In the genomic region with DNA sequence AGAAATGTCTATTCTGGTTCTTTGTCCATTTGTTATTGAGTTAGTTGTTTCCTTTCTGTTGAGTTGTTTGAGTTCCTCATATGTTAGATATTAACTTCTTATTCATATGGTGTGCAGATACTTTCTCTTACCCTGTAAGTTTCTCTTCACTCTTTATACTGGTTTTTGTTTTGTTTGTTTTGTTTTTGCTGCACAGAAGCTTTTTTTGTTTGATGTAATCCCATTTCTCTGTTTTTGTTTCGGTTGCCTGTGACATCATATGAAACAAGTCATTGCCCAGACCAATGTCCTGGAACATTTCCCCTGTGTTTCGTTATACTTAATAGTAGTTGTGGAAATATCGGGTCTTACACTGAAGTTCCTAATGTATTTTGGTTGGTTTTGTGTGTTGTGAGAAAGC, we compare ENCODE assay signal across 27 cellular contexts. TPM values are rescaled to one million over a fixed set of nuclear protein-coding genes. Genes with fewer than 3 reads are reported as not detected.
DNase-seq lines count a peak whose midpoint lies in the region; ATAC-seq and TF ChIP-seq lines count a peak whose summit lies in the region.
"Had no signal": no experiment of that assay in that cellular context is flagged by ENCODE, and none has a peak within 500 bp of the region (broad histone marks: within the 10 kb centered on the region; RNA-seq: fewer than 3 reads in every experiment).

No MANE protein-coding gene starts in this region.

- H3K27me3 Mint-ChIP-seq in T-helper 1 cell treated with Interleukin-12 subunit alpha and Interleukin-12 subunit beta and Interleukin-4 antibody, amounts not matched to agents 30 μg/mL and 1 μg/mL, for 36 hours (ENCODE audit: low read depth), result no peaks in the 10 kb centered on the region
- no peaks in the 10 kb centered on the region for H3K27me3 Mint-ChIP-seq in activated B cell treated with CpG ODN at 0.5 μM for 24 hours
- H3K27me3 Mint-ChIP-seq: activated naive CD8-positive, alpha-beta T cell treated with anti-CD3 and anti-CD28 coated beads, Interleukin-2, amount 50 U/mL, for 24 hours; brain; effector memory CD8-positive, alpha-beta T cell had no signal

- peaks cover 6% of the 10 kb centered on the region for H3K36me3 Mint-ChIP-seq in T-helper 1 cell treated with Interleukin-12 subunit alpha and Interleukin-12 subunit beta and Interleukin-4 antibody, amounts not matched to agents 30 μg/mL and 1 μg/mL, for 36 hours (ENCODE audit: low read depth)
- no peaks in the 10 kb centered on the region for H3K36me3 Mint-ChIP-seq in activated B cell treated with CpG ODN at 0.5 μM for 24 hours (ENCODE audit: low read depth)
- H3K36me3 Mint-ChIP-seq: brain had no signal

- CTCF ChIA-PET in activated B cell treated with CpG ODN at 0.5 μM for 24 hours (lab: Charles Lee), result no interaction called here

- intact Hi-C loops in activated B cell treated with CpG ODN at 0.5 μM for 24 hours (cut with micrococcal nuclease), result loop anchor here (1.0 kb wide), 1 partner anchor 11 kb away; no protein-coding TSS in a partner anchor

- H3K4me1 Mint-ChIP-seq in T-helper 1 cell treated with Interleukin-12 subunit alpha and Interleukin-12 subunit beta and Interleukin-4 antibody, amounts not matched to agents 30 μg/mL and 1 μg/mL, for 36 hours (ENCODE audit: low read depth), result peaks cover 35% of the 10 kb centered on the region
- H3K4me1 Mint-ChIP-seq in activated B cell treated with CpG ODN at 0.5 μM for 24 hours, result peaks cover 28% of the 10 kb centered on the region
- H3K4me1 Mint-ChIP-seq: brain had no signal

- no peaks in the 10 kb centered on the region for H3K27me3 ChIP-seq in SJCRH30
- H3K27me3 ChIP-seq: esophagus squamous epithelium, spleen, upper lobe of right lung had no signal

- H3K4me3 ChIP-seq in SJCRH30, result no peak overlapping the region
- H3K4me3 ChIP-seq: esophagus squamous epithelium, spleen, upper lobe of right lung had no signal

- H3K4me3 Mint-ChIP-seq in T-helper 1 cell treated with Interleukin-12 subunit alpha and Interleukin-12 subunit beta and Interleukin-4 antibody, amounts not matched to agents 30 μg/mL and 1 μg/mL, for 36 hours, result peak overlapping the region; percentile 6
- peak overlapping the region; percentile 38 for H3K4me3 Mint-ChIP-seq in activated B cell treated with CpG ODN at 0.5 μM for 24 hours
- H3K4me3 Mint-ChIP-seq: activated naive CD8-positive, alpha-beta T cell treated with anti-CD3 and anti-CD28 coated beads, Interleukin-2, amount 50 U/mL, for 24 hours; brain; effector memory CD8-positive, alpha-beta T cell had no signal

- TF ChIP-seq CTCF in activated B cell treated with CpG ODN at 0.5 μM for 24 hours (IDR thresholded peaks at IDR 0.05), result no peak

- no peak overlapping the region for H3K27ac Mint-ChIP-seq in T-helper 1 cell treated with Interleukin-12 subunit alpha and Interleukin-12 subunit beta and Interleukin-4 antibody, amounts not matched to agents 30 μg/mL and 1 μg/mL, for 36 hours
- H3K27ac Mint-ChIP-seq in activated B cell treated with CpG ODN at 0.5 μM for 24 hours, result peak overlapping the region; percentile 82
- H3K27ac Mint-ChIP-seq: activated naive CD8-positive, alpha-beta T cell treated with anti-CD3 and anti-CD28 coated beads, Interleukin-2, amount 50 U/mL, for 24 hours; brain; effector memory CD8-positive, alpha-beta T cell had no signal

- H3K27ac ChIP-seq in SJCRH30, result no peak overlapping the region
- H3K27ac ChIP-seq: 22Rv1, esophagus squamous epithelium, spleen, upper lobe of right lung had no signal

- H3K4me1 ChIP-seq in SJCRH30, result no peaks in the 10 kb centered on the region
- H3K4me1 ChIP-seq: esophagus squamous epithelium, spleen, upper lobe of right lung had no signal

- ATAC-seq in GM21515 (IDR thresholded peaks at IDR 0.05; ENCODE audit: unreplicated experiment) (peak; percentile 78), HG03066 (IDR thresholded peaks at IDR 0.05; ENCODE audit: low read depth, unreplicated experiment) (peak; percentile 84), activated B cell treated with CpG ODN at 0.5 μM for 24 hours (ENCODE audit: low read depth) (peak; percentile 56), GM21723 (IDR thresholded peaks at IDR 0.05; ENCODE audit: unreplicated experiment) (no peak)
- ATAC-seq: activated naive CD8-positive, alpha-beta T cell treated with anti-CD3 and anti-CD28 coated beads, Interleukin-2, amount 50 U/mL, for 24 hours; effector memory CD8-positive, alpha-beta T cell; SK-N-SH treated with all-trans-retinoic acid at 6 μM for 48 hours; upper lobe of right lung had no signal

- DNase-seq in T-helper 1 cell (no peak), activated B cell treated with CpG ODN at 0.5 μM for 24 hours (no peak), occipital lobe (lab: John Stamatoyannopoulos, UW) (no peak), SJCRH30 (no peak)
- DNase-seq: activated CD4-positive, CD25-positive, alpha-beta regulatory T cell treated with anti-CD3 and anti-CD28 coated beads, Interleukin-2, amount 50 U/mL, for 72 hours; activated naive CD8-positive, alpha-beta T cell treated with anti-CD3 and anti-CD28 coated beads, Interleukin-2, amount 50 U/mL, for 24 hours; AML-193; effector memory CD8-positive, alpha-beta T cell; esophagus squamous epithelium; IMR-90; kidney; mammary epithelial cell; NCI-H1105 treated with DMSO at 0.1 percent for 48 hours; NCI-H524; retina; RPMI8226; spleen; upper lobe of right lung had no signal

- H3K9me3 ChIP-seq in SJCRH30 (replicated peaks), result no peaks in the 10 kb centered on the region
- H3K9me3 ChIP-seq: esophagus squamous epithelium, spleen, upper lobe of right lung had no signal

- H3K36me3 ChIP-seq in SJCRH30, result no peaks in the 10 kb centered on the region
- H3K36me3 ChIP-seq: esophagus squamous epithelium, spleen, upper lobe of right lung had no signal

- H3K9me3 Mint-ChIP-seq in T-helper 1 cell treated with Interleukin-12 subunit alpha and Interleukin-12 subunit beta and Interleukin-4 antibody, amounts not matched to agents 30 μg/mL and 1 μg/mL, for 36 hours, result no peaks in the 10 kb centered on the region
- H3K9me3 Mint-ChIP-seq in activated B cell treated with CpG ODN at 0.5 μM for 24 hours, result peaks cover 3% of the 10 kb centered on the region
- H3K9me3 Mint-ChIP-seq: activated naive CD8-positive, alpha-beta T cell treated with anti-CD3 and anti-CD28 coated beads, Interleukin-2, amount 50 U/mL, for 24 hours; effector memory CD8-positive, alpha-beta T cell had no signal

- POLR2A ChIA-PET in activated B cell treated with CpG ODN at 0.5 μM for 24 hours (lab: Charles Lee), result interaction anchor here (1.4 kb wide), 1 partner anchor 11 kb away, joined by 4 read pairs; no protein-coding TSS in a partner anchor

RNA-seq across cellular contexts. Expression of gene RPS4Y2, which starts 31.2 kb away (rescaled TPM):
- total RNA-seq in activated B cell treated with CpG ODN at 0.5 μM for 24 hours, result not detected in 2 replicates
- total RNA-seq in occipital lobe, result not detected
- not detected in 2 replicates for total RNA-seq in SJCRH30 (2014; rRNA removed; shearing (Covaris generic))
- total RNA-seq: esophagus squamous epithelium, IMR-90, kidney, mammary epithelial cell, omental fat pad, spleen, subcutaneous adipose tissue, upper lobe of right lung had no signal
